In the genomic region with DNA sequence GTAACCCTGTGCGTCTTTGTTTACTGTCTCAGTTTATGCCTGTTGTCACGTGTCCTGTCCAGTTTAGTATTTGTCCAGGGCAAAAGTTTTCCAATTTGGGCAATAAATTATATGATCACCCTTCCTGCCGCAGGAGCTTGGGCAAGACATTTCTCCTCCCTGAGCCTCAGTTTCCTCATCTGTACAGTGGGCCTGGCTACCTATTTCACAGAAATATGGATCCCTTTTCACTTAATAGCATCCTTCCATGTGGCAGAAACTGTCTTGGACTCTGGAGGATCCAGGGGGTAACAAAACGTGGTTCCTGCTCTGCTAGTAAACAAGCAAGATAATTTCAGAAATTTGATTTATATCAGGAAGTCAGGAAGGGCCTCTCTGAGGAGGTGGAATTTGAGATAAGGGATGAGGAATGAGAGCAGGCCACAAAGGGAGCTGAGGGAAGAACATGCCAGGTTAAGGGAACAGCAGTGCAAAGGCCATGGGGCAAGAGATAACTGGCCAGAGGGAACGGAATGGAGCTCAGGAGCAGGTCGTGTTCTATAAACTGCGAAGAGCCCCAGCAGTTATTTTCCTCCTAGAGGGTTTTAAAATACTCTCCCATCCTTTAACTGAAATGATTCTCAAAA, we compare ENCODE assay signal across 25 cellular contexts.
"Had no signal": no experiment of that assay in that cellular context is flagged by ENCODE, and none has a peak within 500 bp of the region (broad histone marks: within the 10 kb centered on the region; RNA-seq: fewer than 3 reads in every experiment).

No MANE protein-coding gene starts in this region.

- H3K27ac ChIP-seq: dorsolateral prefrontal cortex, epithelial cell of prostate, foreskin keratinocyte, gastroesophageal sphincter, heart left ventricle, hepatocyte, ovary, right atrium auricular region, stomach, testis, tibial artery, vagina had no signal

- FAIRE-seq: kidney had no signal

- DNase-seq: cerebellar nuclear complex; dorsolateral prefrontal cortex; effector CD4-positive, alpha-beta T cell; foreskin keratinocyte; heart left ventricle; kidney; naive thymus-derived CD4-positive, alpha-beta T cell; occipital lobe; ovary; stimulated activated CD4-positive, alpha-beta T cell treated with anti-CD3 and anti-CD28 coated beads, Interleukin-2, amount 100 ng/mL, for 24 hours; stimulated activated CD4-positive, alpha-beta T cell treated with anti-CD3 and anti-CD28 coated beads, Interleukin-4, amount 100 ng/mL, for 24 hours; stimulated activated naive CD4-positive, alpha-beta T cell treated with Interleukin-2 at 50 U/mL for 16 hours; stomach; testis; tibial artery had no signal

- H3K36me3 ChIP-seq: gastroesophageal sphincter, heart left ventricle, ovary, right atrium auricular region, stomach, tibial artery, vagina had no signal

- ATAC-seq: esophagus mucosa; foreskin keratinocyte; gastroesophageal sphincter; heart left ventricle; left lobe of liver; naive thymus-derived CD4-positive, alpha-beta T cell; sciatic nerve; stimulated activated effector memory CD8-positive, alpha-beta T cell treated with anti-CD3 and anti-CD28 coated beads, Interleukin-12 subunit alpha, Interleukin-12 subunit beta, amount 100 ng/mL, for 72 hours had no signal

- H3K79me2 ChIP-seq: hepatocyte had no signal

- H3K9me3 ChIP-seq: gastroesophageal sphincter, heart left ventricle, ovary, right atrium auricular region, stomach, testis, tibial artery, vagina had no signal

- H3K27me3 ChIP-seq: dorsolateral prefrontal cortex, gastroesophageal sphincter, heart left ventricle, hepatocyte, ovary, right atrium auricular region, stomach, testis, vagina had no signal

- H3K4me3 ChIP-seq: dorsolateral prefrontal cortex, gastroesophageal sphincter, heart left ventricle, hepatocyte, lung, ovary, right atrium auricular region, stomach, testis, tibial artery, vagina had no signal

- H3K4me1 ChIP-seq: foreskin keratinocyte, gastroesophageal sphincter, right atrium auricular region, testis, tibial artery, vagina had no signal

- H3K4me2 ChIP-seq: hepatocyte had no signal

- H2AFZ ChIP-seq: hepatocyte had no signal
